8 cellular contexts compared by ENCODE assay signal in the genomic region with DNA sequence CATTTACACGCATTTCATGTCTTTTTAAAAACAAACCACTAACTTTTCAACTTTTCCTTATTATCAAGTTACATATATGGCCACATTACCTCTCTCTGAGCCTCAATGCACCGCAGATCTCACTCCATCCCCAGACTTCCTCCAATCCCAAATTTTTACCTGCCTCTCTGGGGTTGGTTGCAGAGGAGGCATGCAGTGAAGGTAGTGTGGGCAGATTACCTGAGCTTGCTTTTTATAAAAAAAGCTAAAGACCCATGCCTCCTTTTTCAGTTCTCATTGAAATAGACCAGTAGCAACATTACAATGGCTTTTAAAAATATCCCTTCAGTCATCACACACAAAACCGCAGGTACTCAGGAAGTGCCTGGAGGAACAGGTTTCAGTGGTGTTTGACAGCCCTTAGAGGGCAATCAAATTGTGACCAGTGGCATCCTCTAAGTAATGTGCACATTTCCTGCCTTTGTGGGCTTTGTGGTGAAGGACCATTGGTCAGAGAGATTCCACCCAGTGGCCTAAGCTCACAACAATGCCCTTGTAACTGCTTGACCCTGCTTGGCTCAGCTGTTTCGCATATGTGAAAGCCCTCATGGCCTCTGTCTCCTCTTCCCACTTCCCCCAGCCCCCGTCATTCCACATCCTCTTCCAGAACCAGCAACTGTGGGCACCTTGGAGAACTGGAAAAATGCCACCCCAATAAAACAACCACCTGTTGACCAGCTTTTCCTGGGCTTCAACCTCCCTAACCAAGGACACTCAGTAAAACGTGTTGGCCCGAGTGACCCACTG. TPM values are rescaled to one million over a fixed set of nuclear protein-coding genes. Genes with fewer than 3 reads are reported as not detected.
DNase-seq lines count a peak whose midpoint lies in the region; ATAC-seq and TF ChIP-seq lines count a peak whose summit lies in the region.

No MANE protein-coding gene starts in this region.

- TF ChIP-seq CTCF in GM20000 (IDR thresholded peaks at IDR 0.05; ENCODE audit: extremely low read depth, missing control alignments) (no peak), spleen (IDR thresholded peaks at IDR 0.05 in 8 of 11, conservative IDR thresholded peaks at IDR 0.05 in 3 of 11) (no peak), BE2C (IDR thresholded peaks at IDR 0.05; ENCODE audit: low read depth, low read length) (no peak), adrenal gland (IDR thresholded peaks at IDR 0.05) (no peak)

- peaks cover 0 to 7% (median 4%) of the 10 kb centered on the region in 8 donors for H3K9me3 ChIP-seq in spleen
- no peaks in the 10 kb centered on the region for H3K9me3 ChIP-seq in BE2C
- no peaks in the 10 kb centered on the region for H3K9me3 ChIP-seq in adrenal gland (replicated peaks in 1 of 3)

- peaks cover 14% of the 10 kb centered on the region for H3K36me3 Mint-ChIP-seq in activated naive CD8-positive, alpha-beta T cell treated with anti-CD3 and anti-CD28 coated beads, Interleukin-2, amount 50 U/mL, for 24 hours (ENCODE audit: low read depth)

- H3K4me3 ChIP-seq in spleen (no peak overlapping the region), BE2C (ENCODE audit: low read depth, low read length) (no peak overlapping the region), adrenal gland (no peak overlapping the region)

- ATAC-seq in HG03442 (IDR thresholded peaks at IDR 0.05; ENCODE audit: unreplicated experiment), result peak; percentile 83
- ATAC-seq in activated naive CD8-positive, alpha-beta T cell treated with anti-CD3 and anti-CD28 coated beads, Interleukin-2, amount 50 U/mL, for 24 hours, result no peak

- H3K4me3 Mint-ChIP-seq in activated naive CD8-positive, alpha-beta T cell treated with anti-CD3 and anti-CD28 coated beads, Interleukin-2, amount 50 U/mL, for 24 hours, result peak overlapping the region; percentile 3

- peaks cover 62% of the 10 kb centered on the region for H3K4me1 Mint-ChIP-seq in activated naive CD8-positive, alpha-beta T cell treated with anti-CD3 and anti-CD28 coated beads, Interleukin-2, amount 50 U/mL, for 24 hours

- WGBS in spleen, 5 donors, result 18 to 32% (median 25%) methylated on average over 7 of the region's 7 CpGs
- WGBS in adrenal gland, 4 donors, result 35 to 54% (median 47%) methylated on average over 7 of the region's 7 CpGs

- TF ChIP-seq POLR2A in spleen (IDR thresholded peaks at IDR 0.05), result no peak
- no peak for TF ChIP-seq POLR2A in adrenal gland (IDR thresholded peaks at IDR 0.05)

- no peaks in the 10 kb centered on the region for H3K36me3 ChIP-seq in spleen
- no peaks in the 10 kb centered on the region for H3K36me3 ChIP-seq in BE2C
- no peaks in the 10 kb centered on the region for H3K36me3 ChIP-seq in adrenal gland (replicated peaks in 1 of 2)

- no peak overlapping the region for H3K27ac ChIP-seq in spleen
- H3K27ac ChIP-seq in adrenal gland, result no peak overlapping the region

- peaks cover 26% of the 10 kb centered on the region for H3K9me3 Mint-ChIP-seq in activated naive CD8-positive, alpha-beta T cell treated with anti-CD3 and anti-CD28 coated beads, Interleukin-2, amount 50 U/mL, for 24 hours

- DNase-seq in EH (ENCODE audit: low read depth) (peak; percentile 8), GM20000 (ENCODE audit: low spot score) (peak; percentile 27), spleen (no peak), GM19240 (ENCODE audit: insufficient read length, low spot score) (no peak), BE2C (no peak), adrenal gland (no peak)
- DNase-seq in activated naive CD8-positive, alpha-beta T cell treated with anti-CD3 and anti-CD28 coated beads, Interleukin-2, amount 50 U/mL, for 24 hours, result peak; percentile 20

- intact Hi-C loops in spleen (cut with DNase I; ENCODE audit: low total_unique reads) (no loop called here), adrenal gland (cut with DNase I) (no loop called here)

- H3K27me3 ChIP-seq in spleen (replicated peaks in 1 of 7) (peaks cover 0 to 14% (median 0%) of the 10 kb centered on the region in 7 donors), BE2C (no peaks in the 10 kb centered on the region), adrenal gland (no peaks in the 10 kb centered on the region)

- H3K27ac Mint-ChIP-seq in activated naive CD8-positive, alpha-beta T cell treated with anti-CD3 and anti-CD28 coated beads, Interleukin-2, amount 50 U/mL, for 24 hours, result peak overlapping the region; percentile 94

- H3K4me1 ChIP-seq in spleen (peaks cover 0 to 9% (median 5%) of the 10 kb centered on the region in 6 donors), BE2C (no peaks in the 10 kb centered on the region), adrenal gland (replicated peaks in 1 of 2) (no peaks in the 10 kb centered on the region)

- H3K27me3 Mint-ChIP-seq in activated naive CD8-positive, alpha-beta T cell treated with anti-CD3 and anti-CD28 coated beads, Interleukin-2, amount 50 U/mL, for 24 hours, result peaks cover 16% of the 10 kb centered on the region

RNA-seq across cellular contexts. Expression of a gene that starts 30.2 kb away (rescaled TPM):
- not detected for total RNA-seq in spleen
- polyA plus RNA-seq in spleen, result not detected
- polyA plus RNA-seq in BE2C (2012; ENCODE audit: insufficient read depth, insufficient read length, low read depth), result not detected
- not detected for total RNA-seq in adrenal gland
- not detected for polyA plus RNA-seq in adrenal gland

Comparison
In these comparisons a context has a peak if more than half of its experiments do, and no peak if none do; other contexts are left out.
1. DNase-seq: peak in EH (single experiment), GM20000 (single experiment) and activated naive CD8-positive, alpha-beta T cell treated with anti-CD3 and anti-CD28 coated beads, Interleukin-2, amount 50 U/mL, for 24 hours (single experiment); none in spleen (single experiment), GM19240 (single experiment), BE2C (single experiment) and adrenal gland (0 of 7).